Comparison of ENCODE assay signal across 29 cellular contexts in genomic region chrX:122241959-122242358, GRCh38.
"Had no signal": no experiment of that assay in that cellular context is flagged by ENCODE, and none has a peak within 500 bp of the region (broad histone marks: within the 10 kb centered on the region; RNA-seq: fewer than 3 reads in every experiment).

No MANE protein-coding gene starts in this region.

- H3K27me3 Mint-ChIP-seq: stimulated activated memory B cell treated with anti-CD40 and anti-IgM and Interleukin-4, amounts not matched to agents 10 μg/mL and 1 μg/mL and 100 μg/mL, for 72 hours; stimulated activated naive B cell treated with anti-CD40 and anti-IgM and Interleukin-4, amounts not matched to agents 10 μg/mL and 1 μg/mL and 100 μg/mL, for 72 hours; stimulated activated naive CD8-positive, alpha-beta T cell treated with anti-CD3 and anti-CD28 coated beads, Interleukin-15, amount 100 ng/mL, for 72 hours; stimulated activated naive CD8-positive, alpha-beta T cell treated with anti-CD3 and anti-CD28 coated beads, Interleukin-15, Interleukin-2, amounts not matched to agents 100 ng/mL and 50 ng/mL, for 24 hours; type B pancreatic cell had no signal

- H3K4me1 Mint-ChIP-seq: stimulated activated effector memory CD8-positive, alpha-beta T cell treated with anti-CD3 and anti-CD28 coated beads, Interleukin-12 subunit alpha, Interleukin-12 subunit beta, amount 100 ng/mL, for 72 hours; stimulated activated memory B cell treated with anti-CD40 and anti-IgM and Interleukin-4, amounts not matched to agents 10 μg/mL and 1 μg/mL and 100 μg/mL, for 72 hours; stimulated activated naive B cell treated with anti-CD40 and anti-IgM and Interleukin-4, amounts not matched to agents 10 μg/mL and 1 μg/mL and 100 μg/mL, for 72 hours; stimulated activated naive CD8-positive, alpha-beta T cell treated with anti-CD3 and anti-CD28 coated beads, Interleukin-15, amount 100 ng/mL, for 72 hours had no signal

- DNase-seq: stimulated activated CD4-positive, alpha-beta T cell treated with anti-CD3 and anti-CD28 coated beads, Interleukin-2, amount 100 ng/mL, for 48 hours; stimulated activated CD4-positive, alpha-beta T cell treated with anti-CD3 and anti-CD28 coated beads, Interleukin-4, amount 100 ng/mL, for 1 hour; stimulated activated CD4-positive, alpha-beta T cell treated with anti-CD3 and anti-CD28 coated beads, Interleukin-4, amount 100 ng/mL, for 24 hours; stimulated activated CD4-positive, alpha-beta T cell treated with anti-CD3 and anti-CD28 coated beads, Interleukin-4, amount 100 ng/mL, for 4 hours; stimulated activated CD8-positive, alpha-beta memory T cell treated with anti-CD3 and anti-CD28 coated beads, Interleukin-4, amount 100 ng/mL, for 48 hours; stimulated activated naive B cell treated with anti-CD40 and anti-IgM and Interleukin-4, amounts not matched to agents 10 μg/mL and 1 μg/mL and 100 μg/mL, for 72 hours; stimulated activated naive CD4-positive, alpha-beta T cell; stimulated activated naive CD4-positive, alpha-beta T cell treated with Interleukin-2 at 50 U/mL for 16 hours; stimulated activated naive CD8-positive, alpha-beta T cell treated with anti-CD3 and anti-CD28 coated beads, Interleukin-15, amount 100 ng/mL, for 72 hours; stimulated activated naive CD8-positive, alpha-beta T cell treated with anti-CD3 and anti-CD28 coated beads, Interleukin-15, Interleukin-2, amounts not matched to agents 100 U/mL and 50 U/mL, for 24 hours; stomach; substantia nigra; testis; thyroid gland; tibial artery; transverse colon; trophoblast cell; upper lobe of left lung; upper lobe of right lung; uterus had no signal

- H3K27ac ChIP-seq: stomach, suprapubic skin, testis, thoracic aorta, thyroid gland, tibial artery, tibial nerve, transverse colon, upper lobe of left lung, upper lobe of right lung, uterus, vagina had no signal

- H3K9me3 Mint-ChIP-seq: stimulated activated effector memory CD8-positive, alpha-beta T cell treated with anti-CD3 and anti-CD28 coated beads, Interleukin-12 subunit alpha, Interleukin-12 subunit beta, amount 100 ng/mL, for 72 hours; stimulated activated memory B cell treated with anti-CD40 and anti-IgM and Interleukin-4, amounts not matched to agents 10 μg/mL and 1 μg/mL and 100 μg/mL, for 72 hours; stimulated activated naive B cell treated with anti-CD40 and anti-IgM and Interleukin-4, amounts not matched to agents 10 μg/mL and 1 μg/mL and 100 μg/mL, for 72 hours; stimulated activated naive CD8-positive, alpha-beta T cell treated with anti-CD3 and anti-CD28 coated beads, Interleukin-15, amount 100 ng/mL, for 72 hours; stimulated activated naive CD8-positive, alpha-beta T cell treated with anti-CD3 and anti-CD28 coated beads, Interleukin-15, Interleukin-2, amounts not matched to agents 100 ng/mL and 50 ng/mL, for 24 hours; type B pancreatic cell had no signal

- H3K4me3 ChIP-seq: stomach, suprapubic skin, testis, thoracic aorta, thyroid gland, tibial artery, tibial nerve, transverse colon, upper lobe of left lung, upper lobe of right lung, uterus, vagina had no signal

- H3K27ac Mint-ChIP-seq: stimulated activated effector memory CD8-positive, alpha-beta T cell treated with anti-CD3 and anti-CD28 coated beads, Interleukin-12 subunit alpha, Interleukin-12 subunit beta, amount 100 ng/mL, for 72 hours; stimulated activated memory B cell treated with anti-CD40 and anti-IgM and Interleukin-4, amounts not matched to agents 10 μg/mL and 1 μg/mL and 100 μg/mL, for 72 hours; stimulated activated naive B cell treated with anti-CD40 and anti-IgM and Interleukin-4, amounts not matched to agents 10 μg/mL and 1 μg/mL and 100 μg/mL, for 72 hours; stimulated activated naive CD8-positive, alpha-beta T cell treated with anti-CD3 and anti-CD28 coated beads, Interleukin-15, amount 100 ng/mL, for 72 hours; stimulated activated naive CD8-positive, alpha-beta T cell treated with anti-CD3 and anti-CD28 coated beads, Interleukin-15, Interleukin-2, amounts not matched to agents 100 ng/mL and 50 ng/mL, for 24 hours; type B pancreatic cell had no signal

- H3K4me1 ChIP-seq: stomach, suprapubic skin, testis, thyroid gland, tibial artery, tibial nerve, transverse colon, upper lobe of left lung, upper lobe of right lung, uterus, vagina had no signal

- H3K36me3 ChIP-seq: stomach, suprapubic skin, thoracic aorta, thyroid gland, tibial artery, tibial nerve, transverse colon, upper lobe of left lung, upper lobe of right lung, uterus, vagina had no signal

- H3K4me3 Mint-ChIP-seq: stimulated activated effector memory CD8-positive, alpha-beta T cell treated with anti-CD3 and anti-CD28 coated beads, Interleukin-12 subunit alpha, Interleukin-12 subunit beta, amount 100 ng/mL, for 72 hours; stimulated activated memory B cell treated with anti-CD40 and anti-IgM and Interleukin-4, amounts not matched to agents 10 μg/mL and 1 μg/mL and 100 μg/mL, for 72 hours; stimulated activated naive B cell treated with anti-CD40 and anti-IgM and Interleukin-4, amounts not matched to agents 10 μg/mL and 1 μg/mL and 100 μg/mL, for 72 hours; stimulated activated naive CD8-positive, alpha-beta T cell treated with anti-CD3 and anti-CD28 coated beads, Interleukin-15, amount 100 ng/mL, for 72 hours; stimulated activated naive CD8-positive, alpha-beta T cell treated with anti-CD3 and anti-CD28 coated beads, Interleukin-15, Interleukin-2, amounts not matched to agents 100 ng/mL and 50 ng/mL, for 24 hours; type B pancreatic cell had no signal

- H3K9me3 ChIP-seq: stomach, suprapubic skin, testis, thoracic aorta, thyroid gland, tibial artery, tibial nerve, transverse colon, upper lobe of left lung, upper lobe of right lung, uterus, vagina had no signal

- FAIRE-seq: urothelium cell line had no signal

- ATAC-seq: stimulated activated effector memory CD8-positive, alpha-beta T cell treated with anti-CD3 and anti-CD28 coated beads, Interleukin-12 subunit alpha, Interleukin-12 subunit beta, amount 100 ng/mL, for 72 hours; stimulated activated memory B cell treated with anti-CD40 and anti-IgM and Interleukin-4, amounts not matched to agents 10 μg/mL and 1 μg/mL and 100 μg/mL, for 72 hours; stimulated activated naive B cell treated with anti-CD40 and anti-IgM and Interleukin-4, amounts not matched to agents 10 μg/mL and 1 μg/mL and 100 μg/mL, for 72 hours; stimulated activated naive CD8-positive, alpha-beta T cell treated with anti-CD3 and anti-CD28 coated beads, Interleukin-15, amount 100 ng/mL, for 72 hours; stimulated activated naive CD8-positive, alpha-beta T cell treated with anti-CD3 and anti-CD28 coated beads, Interleukin-15, Interleukin-2, amounts not matched to agents 100 U/mL and 50 U/mL, for 24 hours; upper lobe of right lung had no signal

- H3K36me3 Mint-ChIP-seq: stimulated activated effector memory CD8-positive, alpha-beta T cell treated with anti-CD3 and anti-CD28 coated beads, Interleukin-12 subunit alpha, Interleukin-12 subunit beta, amount 100 ng/mL, for 72 hours; stimulated activated memory B cell treated with anti-CD40 and anti-IgM and Interleukin-4, amounts not matched to agents 10 μg/mL and 1 μg/mL and 100 μg/mL, for 72 hours; stimulated activated naive B cell treated with anti-CD40 and anti-IgM and Interleukin-4, amounts not matched to agents 10 μg/mL and 1 μg/mL and 100 μg/mL, for 72 hours; type B pancreatic cell had no signal

- H3K27me3 ChIP-seq: stomach, suprapubic skin, testis, thyroid gland, tibial artery, tibial nerve, transverse colon, upper lobe of left lung, upper lobe of right lung, uterus, vagina had no signal
